12 cellular contexts compared by ENCODE assay signal in the genomic region with DNA sequence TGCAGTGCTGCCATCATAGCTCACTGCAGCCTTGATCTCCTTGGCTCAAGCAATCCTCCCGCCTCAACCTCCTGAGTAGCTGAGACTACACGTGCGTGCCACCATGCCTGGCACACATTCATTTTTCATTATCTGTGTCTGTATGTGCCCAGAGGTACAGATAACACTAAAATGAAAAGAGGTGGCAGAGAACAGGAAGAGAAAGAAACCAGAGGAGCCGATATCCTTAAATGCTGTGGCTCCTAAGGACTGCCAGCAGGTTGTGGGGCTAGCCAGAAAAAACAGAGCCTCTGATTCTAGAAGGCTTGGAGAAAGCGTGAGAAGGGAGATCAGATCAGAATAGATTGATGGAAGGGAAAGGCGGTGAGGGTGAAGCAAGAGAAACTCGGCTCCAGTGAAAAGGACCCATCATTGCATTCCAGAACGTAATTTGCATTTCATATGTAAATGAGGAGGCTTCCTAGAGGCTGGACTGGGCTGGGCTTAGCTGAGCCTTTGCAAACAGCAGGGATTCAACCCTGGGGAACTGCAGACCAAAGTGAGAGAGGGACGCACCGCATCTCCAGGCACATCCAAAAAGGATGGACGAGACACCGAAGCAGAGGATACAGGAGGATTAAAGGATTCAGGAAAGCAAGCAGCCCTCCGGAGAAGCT.
DNase-seq lines count a peak whose midpoint lies in the region; ATAC-seq, FAIRE-seq and TF ChIP-seq lines count a peak whose summit lies in the region.
"Had no signal": no experiment of that assay in that cellular context is flagged by ENCODE, and none has a peak within 500 bp of the region (broad histone marks: within the 10 kb centered on the region; RNA-seq: fewer than 3 reads in every experiment).

No MANE protein-coding gene starts in this region.

- peak overlapping the region in 2 of 3 donors; percentile 7 to 90 for H3K27ac Mint-ChIP-seq in CD4-positive, CD25-positive, alpha-beta regulatory T cell
- peak overlapping the region; percentile 93 for H3K27ac Mint-ChIP-seq in endothelial cell (ENCODE audit: unreplicated experiment)
- no peak overlapping the region for H3K27ac Mint-ChIP-seq in activated T-helper 2 cell treated with anti-CD3 and anti-CD28 coated beads, Interferon-gamma antibody, Interleukin-2, Interleukin-4, amounts not matched to agents 10 μg/mL and 5 μg/mL and 100 μg/mL, durations not matched to agents 14 hours and 24 hours and 36 hours

- H3K4me1 Mint-ChIP-seq in CD4-positive, CD25-positive, alpha-beta regulatory T cell = peaks cover 0 to 14% (median 4%) of the 10 kb centered on the region in 4 donors
- H3K4me1 Mint-ChIP-seq in endothelial cell (ENCODE audit: unreplicated experiment) = peaks cover 53% of the 10 kb centered on the region
- peaks cover 13% of the 10 kb centered on the region for H3K4me1 Mint-ChIP-seq in activated T-helper 2 cell treated with anti-CD3 and anti-CD28 coated beads, Interferon-gamma antibody, Interleukin-2, Interleukin-4, amounts not matched to agents 10 μg/mL and 5 μg/mL and 100 μg/mL, durations not matched to agents 14 hours and 24 hours and 36 hours (ENCODE audit: low read depth)

- ATAC-seq in CD4-positive, CD25-positive, alpha-beta regulatory T cell (ENCODE audit: low read depth in 2 of 2) = no peak
- ATAC-seq in GM18519 (IDR thresholded peaks at IDR 0.05; ENCODE audit: low FRiP score, unreplicated experiment) = no peak
- ATAC-seq: mucosa of descending colon had no signal

- in situ Hi-C loops in GM13977 (cut with MboI; ENCODE audit: low pct_unique_long_range_greater_than_20kb, low sequenced_read_pairs, unreplicated experiment) = no loop called here

- peaks cover 5% of the 10 kb centered on the region for H3K36me3 Mint-ChIP-seq in CD4-positive, CD25-positive, alpha-beta regulatory T cell
- H3K36me3 Mint-ChIP-seq in endothelial cell (ENCODE audit: low read depth, unreplicated experiment) = peaks cover 27% of the 10 kb centered on the region
- H3K36me3 Mint-ChIP-seq in activated T-helper 2 cell treated with anti-CD3 and anti-CD28 coated beads, Interferon-gamma antibody, Interleukin-2, Interleukin-4, amounts not matched to agents 10 μg/mL and 5 μg/mL and 100 μg/mL, durations not matched to agents 14 hours and 24 hours and 36 hours (ENCODE audit: low read depth) = no peaks in the 10 kb centered on the region

- no peak for FAIRE-seq in frontal cortex (lab: Jason Lieb, UNC)

- H3K36me3 ChIP-seq in CD4-positive, CD25-positive, alpha-beta regulatory T cell (ENCODE audit: control insufficient read depth, insufficient read depth, low read length) = no peaks in the 10 kb centered on the region
- H3K36me3 ChIP-seq: colonic mucosa had no signal

- H3K4me3 ChIP-seq in CD4-positive, CD25-positive, alpha-beta regulatory T cell (ENCODE audit: low read depth, low read length) = no peak overlapping the region
- H3K4me3 ChIP-seq: colonic mucosa, mucosa of descending colon had no signal

- peaks cover 6% of the 10 kb centered on the region for H3K27me3 Mint-ChIP-seq in CD4-positive, CD25-positive, alpha-beta regulatory T cell
- peaks cover 2% of the 10 kb centered on the region for H3K27me3 Mint-ChIP-seq in endothelial cell (ENCODE audit: unreplicated experiment)
- H3K27me3 Mint-ChIP-seq in activated T-helper 2 cell treated with anti-CD3 and anti-CD28 coated beads, Interferon-gamma antibody, Interleukin-2, Interleukin-4, amounts not matched to agents 10 μg/mL and 5 μg/mL and 100 μg/mL, durations not matched to agents 14 hours and 24 hours and 36 hours (ENCODE audit: low read depth) = no peaks in the 10 kb centered on the region

- H3K9me3 Mint-ChIP-seq in CD4-positive, CD25-positive, alpha-beta regulatory T cell = no peaks in the 10 kb centered on the region
- H3K9me3 Mint-ChIP-seq in endothelial cell (ENCODE audit: unreplicated experiment) = no peaks in the 10 kb centered on the region
- H3K9me3 Mint-ChIP-seq in activated T-helper 2 cell treated with anti-CD3 and anti-CD28 coated beads, Interferon-gamma antibody, Interleukin-2, Interleukin-4, amounts not matched to agents 10 μg/mL and 5 μg/mL and 100 μg/mL, durations not matched to agents 14 hours and 24 hours and 36 hours = no peaks in the 10 kb centered on the region

- intact Hi-C loops in activated T-helper 2 cell treated with anti-CD3 and anti-CD28 coated beads, Interferon-gamma antibody, Interleukin-2, Interleukin-4, amounts not matched to agents 10 μg/mL and 5 μg/mL and 100 μg/mL, durations not matched to agents 14 hours and 24 hours and 36 hours (cut with micrococcal nuclease) = no loop called here

- H3K4me1 ChIP-seq in CD4-positive, CD25-positive, alpha-beta regulatory T cell (ENCODE audit: control insufficient read depth, insufficient read depth, low read length, poor library complexity, severe bottlenecking) = no peaks in the 10 kb centered on the region
- H3K4me1 ChIP-seq: colonic mucosa had no signal

- no peak overlapping the region for H3K4me3 Mint-ChIP-seq in CD4-positive, CD25-positive, alpha-beta regulatory T cell
- peak overlapping the region; percentile 99 for H3K4me3 Mint-ChIP-seq in endothelial cell (ENCODE audit: unreplicated experiment)
- no peak overlapping the region for H3K4me3 Mint-ChIP-seq in activated T-helper 2 cell treated with anti-CD3 and anti-CD28 coated beads, Interferon-gamma antibody, Interleukin-2, Interleukin-4, amounts not matched to agents 10 μg/mL and 5 μg/mL and 100 μg/mL, durations not matched to agents 14 hours and 24 hours and 36 hours (ENCODE audit: low read depth)

- no peaks in the 10 kb centered on the region for H3K9me3 ChIP-seq in CD4-positive, CD25-positive, alpha-beta regulatory T cell (ENCODE audit: control insufficient read depth in 2 of 2, low read length in 2 of 2)
- H3K9me3 ChIP-seq: colonic mucosa, mucosa of descending colon had no signal

- no peak for TF ChIP-seq CTCF in endothelial cell (IDR thresholded peaks at IDR 0.05; ENCODE audit: unreplicated experiment)
- no peak for TF ChIP-seq CTCF in GM13977 (IDR thresholded peaks at IDR 0.05; ENCODE audit: extremely low read depth, insufficient read depth, missing control alignments)

- H3K27me3 ChIP-seq in CD4-positive, CD25-positive, alpha-beta regulatory T cell (ENCODE audit: control insufficient read depth, insufficient read depth, low read length) = no peaks in the 10 kb centered on the region
- H3K27me3 ChIP-seq: colonic mucosa had no signal

- H3K27ac ChIP-seq in CD4-positive, CD25-positive, alpha-beta regulatory T cell (ENCODE audit: insufficient read depth, low read length, poor library complexity, severe bottlenecking) = no peak overlapping the region
- H3K27ac ChIP-seq: colonic mucosa had no signal

- no peak for DNase-seq in CD4-positive, CD25-positive, alpha-beta regulatory T cell
- DNase-seq in NCI-H1048 (lab: John Stamatoyannopoulos, UW) (peak; percentile 59), endothelial cell (ENCODE audit: low spot score) (no peak), left kidney (ENCODE audit: low read depth, low spot score) (peak; percentile 31), GM13977 (ENCODE audit: low spot score) (no peak), frontal cortex (ENCODE audit: low spot score in 2 of 2) (no peak)
- DNase-seq in activated T-helper 2 cell treated with anti-CD3 and anti-CD28 coated beads, Interferon-gamma antibody, Interleukin-2, Interleukin-4, amounts not matched to agents 10 μg/mL and 5 μg/mL and 100 μg/mL, durations not matched to agents 14 hours and 24 hours and 36 hours (ENCODE audit: low spot score) = no peak
- DNase-seq: activated CD4-positive, alpha-beta T cell treated with anti-CD3 and anti-CD28 coated beads, Interleukin-2, amount 50 U/mL, for 4 hours; activated gamma-delta T cell; colonic mucosa; mucosa of descending colon had no signal

Comparison
In these comparisons a context has a peak if more than half of its experiments do, and no peak if none do; other contexts are left out.
1. DNase-seq: peak in NCI-H1048 (single experiment) and left kidney (single experiment); none in CD4-positive, CD25-positive, alpha-beta regulatory T cell (0 of 3), endothelial cell (single experiment), GM13977 (single experiment), frontal cortex (0 of 2) and activated T-helper 2 cell treated with anti-CD3 and anti-CD28 coated beads, Interferon-gamma antibody, Interleukin-2, Interleukin-4, amounts not matched to agents 10 μg/mL and 5 μg/mL and 100 μg/mL, durations not matched to agents 14 hours and 24 hours and 36 hours (single experiment).